Comparison of ENCODE assay signal across 10 cellular contexts in genomic region chr17:16477255-16477654, GRCh38. TPM values are rescaled to one million over a fixed set of nuclear protein-coding genes. Genes with fewer than 3 reads are reported as not detected.
A peak's percentile ranks its signal among the peaks of the same experiment; 100 is the strongest.
DNase-seq lines count a peak whose midpoint lies in the region; ATAC-seq and TF ChIP-seq lines count a peak whose summit lies in the region.
"Had no signal": no experiment of that assay in that cellular context is flagged by ENCODE, and none has a peak within 500 bp of the region (broad histone marks: within the 10 kb centered on the region; RNA-seq: fewer than 3 reads in every experiment).

No MANE protein-coding gene starts in this region.

- DNase-seq in M059J (ENCODE audit: low read depth) (peak; percentile 89), dermis blood vessel endothelial cell (peak; percentile 81), lung microvascular endothelial cell (ENCODE audit: low read depth in 2 of 2) (peak; percentile 69 to 89), uterus (peak; percentile 69 to 79), NCI-H1092 (lab: John Stamatoyannopoulos, UW) (no peak), midbrain (lab: John Stamatoyannopoulos, UW) (no peak)
- DNase-seq in stimulated activated CD4-positive, alpha-beta T cell treated with anti-CD3 and anti-CD28 coated beads, Interleukin-15, amount 100 ng/mL, for 24 hours, result no peak
- DNase-seq: immature natural killer cell had no signal

- H3K36me3 ChIP-seq in uterus, result no peaks in the 10 kb centered on the region

- no peak for TF ChIP-seq CTCF in uterus (IDR thresholded peaks at IDR 0.05)

- intact Hi-C loops in uterus (cut with DNase I; ENCODE audit: low total_unique reads), result no loop called here

- no peaks in the 10 kb centered on the region for H3K9me3 ChIP-seq in uterus

- H3K4me3 ChIP-seq in uterus, result no peak overlapping the region

- no peak for TF ChIP-seq POLR2A in uterus (IDR thresholded peaks at IDR 0.05)

- no peak for ATAC-seq in GM19452 (IDR thresholded peaks at IDR 0.05; ENCODE audit: unreplicated experiment)

- H3K27ac ChIP-seq in uterus, result peak overlapping the region; percentile 87 to 89

- peaks cover 3 to 7% of the 10 kb centered on the region in 2 donors for H3K4me1 ChIP-seq in uterus

- no peaks in the 10 kb centered on the region for H3K27me3 ChIP-seq in uterus

RNA-seq across cellular contexts. Expression of gene LRRC75A, which starts 14.7 kb away (rescaled TPM):
- total RNA-seq in M059J (2014; rRNA removed; shearing (Covaris generic)), result 1.1 and 1.6 TPM in 2 replicates
- total RNA-seq in dermis blood vessel endothelial cell (2.6 and 4.5 TPM in 2 replicates), lung microvascular endothelial cell (0.99 and 1.1 TPM in 2 replicates), uterus (1 to 10 TPM in 3 of 4 donors, under 1 TPM in 1; 0.26 to 6.0 (median 3.7) TPM)
- total RNA-seq: OCI-LY7 had no signal

Comparison
In these comparisons a context has a peak if more than half of its experiments do, and no peak if none do; other contexts are left out.
1. DNase-seq: peak in M059J (single experiment), dermis blood vessel endothelial cell (single experiment), lung microvascular endothelial cell (2 of 2) and uterus (2 of 2); none in NCI-H1092 (single experiment), midbrain (single experiment) and stimulated activated CD4-positive, alpha-beta T cell treated with anti-CD3 and anti-CD28 coated beads, Interleukin-15, amount 100 ng/mL, for 24 hours (single experiment).